ENCODE assay signal across 1 cellular context in genomic region chr4:88284378-88285234, GRCh38.
A peak's percentile ranks its signal among the peaks of the same experiment; 100 is the strongest.
TF ChIP-seq lines count a peak whose summit lies in the region.

Gene PPM1K (minus strand): TSS chr4:88284561. CDS start chr4:88278583, 5,978 bp downstream.

TF ChIP-seq in HEK293, 187 proteins besides CTCF, POLR2A, EP300 and RAD21 (continued from another document):
- TF ChIP-seq ZNF747 (tag by site-specific recombination; IDR thresholded peaks at IDR 0.05), result no peak
- no peak for TF ChIP-seq ZNF24 (tag by site-specific recombination; IDR thresholded peaks at IDR 0.05)
- TF ChIP-seq ZNF48 (tag by site-specific recombination; IDR thresholded peaks at IDR 0.05), result no peak
- TF ChIP-seq ZSCAN4 (tag by site-specific recombination; IDR thresholded peaks at IDR 0.05), result no peak
- TF ChIP-seq, protein P1, sequence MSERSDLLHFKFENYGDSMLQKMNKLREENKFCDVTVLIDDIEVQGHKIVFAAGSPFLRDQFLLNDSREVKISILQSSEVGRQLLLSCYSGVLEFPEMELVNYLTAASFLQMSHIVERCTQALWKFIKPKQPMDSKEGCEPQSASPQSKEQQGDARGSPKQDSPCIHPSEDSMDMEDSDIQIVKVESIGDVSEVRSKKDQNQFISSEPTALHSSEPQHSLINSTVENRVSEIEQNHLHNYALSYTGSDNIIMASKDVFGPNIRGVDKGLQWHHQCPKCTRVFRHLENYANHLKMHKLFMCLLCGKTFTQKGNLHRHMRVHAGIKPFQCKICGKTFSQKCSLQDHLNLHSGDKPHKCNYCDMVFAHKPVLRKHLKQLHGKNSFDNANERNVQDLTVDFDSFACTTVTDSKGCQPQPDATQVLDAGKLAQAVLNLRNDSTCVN (tag by site-specific recombination; optimal IDR thresholded peaks at IDR 0.05), result peak; percentile 83
- TF ChIP-seq, protein P2, sequence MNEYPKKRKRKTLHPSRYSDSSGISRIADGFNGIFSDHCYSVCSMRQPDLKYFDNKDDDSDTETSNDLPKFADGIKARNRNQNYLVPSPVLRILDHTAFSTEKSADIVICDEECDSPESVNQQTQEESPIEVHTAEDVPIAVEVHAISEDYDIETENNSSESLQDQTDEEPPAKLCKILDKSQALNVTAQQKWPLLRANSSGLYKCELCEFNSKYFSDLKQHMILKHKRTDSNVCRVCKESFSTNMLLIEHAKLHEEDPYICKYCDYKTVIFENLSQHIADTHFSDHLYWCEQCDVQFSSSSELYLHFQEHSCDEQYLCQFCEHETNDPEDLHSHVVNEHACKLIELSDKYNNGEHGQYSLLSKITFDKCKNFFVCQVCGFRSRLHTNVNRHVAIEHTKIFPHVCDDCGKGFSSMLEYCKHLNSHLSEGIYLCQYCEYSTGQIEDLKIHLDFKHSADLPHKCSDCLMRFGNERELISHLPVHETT (tag by site-specific recombination; IDR thresholded peaks at IDR 0.05), result no peak
- no peak for TF ChIP-seq MYNN (tag by site-specific recombination; IDR thresholded peaks at IDR 0.05; ENCODE audit: borderline replicate concordance)
- no peak for TF ChIP-seq ZBTB6 (tag by site-specific recombination; IDR thresholded peaks at IDR 0.05)
- TF ChIP-seq ZNF837 (tag by site-specific recombination; IDR thresholded peaks at IDR 0.05), result no peak
- TF ChIP-seq ZBTB1 (tag by site-specific recombination; IDR thresholded peaks at IDR 0.05), result no peak
- no peak for TF ChIP-seq ZSCAN30 (tag by site-specific recombination; IDR thresholded peaks at IDR 0.05)
- no peak for TF ChIP-seq ZBTB8A (tag by site-specific recombination; IDR thresholded peaks at IDR 0.05)
- no peak for TF ChIP-seq HOXC10 (CRISPR knock-in tag; IDR thresholded peaks at IDR 0.05)
- no peak for TF ChIP-seq ZNF302 (tag by site-specific recombination; IDR thresholded peaks at IDR 0.05; ENCODE audit: low read depth)
- TF ChIP-seq ZBTB48 (tag by site-specific recombination; IDR thresholded peaks at IDR 0.05), result peak; percentile 95
- no peak for TF ChIP-seq ZNF146 (tag by site-specific recombination; IDR thresholded peaks at IDR 0.05)
- peak; percentile 86 for TF ChIP-seq ZNF629 (tag by site-specific recombination; IDR thresholded peaks at IDR 0.05)
- no peak for TF ChIP-seq ZNF624 (tag by site-specific recombination; IDR thresholded peaks at IDR 0.05)
- TF ChIP-seq GLI4 (tag by site-specific recombination; IDR thresholded peaks at IDR 0.05), result no peak
- TF ChIP-seq ZNF585B (tag by site-specific recombination; IDR thresholded peaks at IDR 0.05), result no peak
- no peak for TF ChIP-seq ZFHX2 (tag by site-specific recombination; conservative IDR thresholded peaks at IDR 0.05)
- TF ChIP-seq PRDM10 (tag by site-specific recombination; IDR thresholded peaks at IDR 0.05), result peak; percentile 39; the same call in 1 of the 2 replicates
- 0 out of 2 replicates have a peak, but pooled peaks have one; percentile 51 for TF ChIP-seq ZNF660 (tag by site-specific recombination; IDR thresholded peaks at IDR 0.05)
- TF ChIP-seq EGR2 (tag by site-specific recombination; IDR thresholded peaks at IDR 0.05; ENCODE audit: low read depth), result no peak
- TF ChIP-seq ZNF776 (tag by site-specific recombination; IDR thresholded peaks at IDR 0.05; ENCODE audit: borderline replicate concordance), result no peak
- TF ChIP-seq, protein P3, sequence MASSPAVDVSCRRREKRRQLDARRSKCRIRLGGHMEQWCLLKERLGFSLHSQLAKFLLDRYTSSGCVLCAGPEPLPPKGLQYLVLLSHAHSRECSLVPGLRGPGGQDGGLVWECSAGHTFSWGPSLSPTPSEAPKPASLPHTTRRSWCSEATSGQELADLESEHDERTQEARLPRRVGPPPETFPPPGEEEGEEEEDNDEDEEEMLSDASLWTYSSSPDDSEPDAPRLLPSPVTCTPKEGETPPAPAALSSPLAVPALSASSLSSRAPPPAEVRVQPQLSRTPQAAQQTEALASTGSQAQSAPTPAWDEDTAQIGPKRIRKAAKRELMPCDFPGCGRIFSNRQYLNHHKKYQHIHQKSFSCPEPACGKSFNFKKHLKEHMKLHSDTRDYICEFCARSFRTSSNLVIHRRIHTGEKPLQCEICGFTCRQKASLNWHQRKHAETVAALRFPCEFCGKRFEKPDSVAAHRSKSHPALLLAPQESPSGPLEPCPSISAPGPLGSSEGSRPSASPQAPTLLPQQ (tag by site-specific recombination; IDR thresholded peaks at IDR 0.05), result no peak; the same call in 1 of the 2 replicates
- no peak for TF ChIP-seq ZBTB49 (tag by site-specific recombination; IDR thresholded peaks at IDR 0.05; ENCODE audit: low read depth)
- TF ChIP-seq ZNF521 (tag by site-specific recombination; IDR thresholded peaks at IDR 0.05), result no peak
- TF ChIP-seq ZNF626 (tag by site-specific recombination; IDR thresholded peaks at IDR 0.05), result no peak
- no peak for TF ChIP-seq HOXA7 (CRISPR knock-in tag; IDR thresholded peaks at IDR 0.05; ENCODE audit: borderline replicate concordance)
- no peak for TF ChIP-seq ZFP3 (tag by site-specific recombination; IDR thresholded peaks at IDR 0.05; ENCODE audit: low read depth)
- no peak for TF ChIP-seq ZNF362 (tag by site-specific recombination; IDR thresholded peaks at IDR 0.05)
- TF ChIP-seq ZFP37 (tag by site-specific recombination; IDR thresholded peaks at IDR 0.05), result no peak
- no peak for TF ChIP-seq ZNF350 (tag by site-specific recombination; IDR thresholded peaks at IDR 0.05)
- TF ChIP-seq ZEB2 (tag by site-specific recombination; IDR thresholded peaks at IDR 0.05), result peak; percentile 78; the same call in 1 of the 2 replicates
- TF ChIP-seq IKZF3 (tag by site-specific recombination; IDR thresholded peaks at IDR 0.05), result peak; percentile 31; the same call in 1 of the 2 replicates
- TF ChIP-seq ZNF174 (tag by site-specific recombination; IDR thresholded peaks at IDR 0.05), result no peak
- TF ChIP-seq ZNF548 (tag by site-specific recombination; IDR thresholded peaks at IDR 0.05), result no peak
- no peak; the same call in 1 of the 2 replicates for TF ChIP-seq ZXDB (tag by site-specific recombination; IDR thresholded peaks at IDR 0.05)
- TF ChIP-seq, protein P4, sequence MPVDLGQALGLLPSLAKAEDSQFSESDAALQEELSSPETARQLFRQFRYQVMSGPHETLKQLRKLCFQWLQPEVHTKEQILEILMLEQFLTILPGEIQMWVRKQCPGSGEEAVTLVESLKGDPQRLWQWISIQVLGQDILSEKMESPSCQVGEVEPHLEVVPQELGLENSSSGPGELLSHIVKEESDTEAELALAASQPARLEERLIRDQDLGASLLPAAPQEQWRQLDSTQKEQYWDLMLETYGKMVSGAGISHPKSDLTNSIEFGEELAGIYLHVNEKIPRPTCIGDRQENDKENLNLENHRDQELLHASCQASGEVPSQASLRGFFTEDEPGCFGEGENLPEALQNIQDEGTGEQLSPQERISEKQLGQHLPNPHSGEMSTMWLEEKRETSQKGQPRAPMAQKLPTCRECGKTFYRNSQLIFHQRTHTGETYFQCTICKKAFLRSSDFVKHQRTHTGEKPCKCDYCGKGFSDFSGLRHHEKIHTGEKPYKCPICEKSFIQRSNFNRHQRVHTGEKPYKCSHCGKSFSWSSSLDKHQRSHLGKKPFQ (tag by site-specific recombination; IDR thresholded peaks at IDR 0.05), result no peak
- TF ChIP-seq ZNF433 (tag by site-specific recombination; IDR thresholded peaks at IDR 0.05; ENCODE audit: low read depth), result no peak
- no peak for TF ChIP-seq ZNF664 (tag by site-specific recombination; IDR thresholded peaks at IDR 0.05)
- no peak for TF ChIP-seq ZNF175 (tag by site-specific recombination; IDR thresholded peaks at IDR 0.05)
- no peak for TF ChIP-seq ZNF426 (tag by site-specific recombination; IDR thresholded peaks at IDR 0.05)
- no peak for TF ChIP-seq KLF16 (tag by site-specific recombination; IDR thresholded peaks at IDR 0.05)
- peak; percentile 100 for TF ChIP-seq KLF10 (tag by site-specific recombination; IDR thresholded peaks at IDR 0.05)
